ENCODE assay signal across 8 cellular contexts in the genomic region with DNA sequence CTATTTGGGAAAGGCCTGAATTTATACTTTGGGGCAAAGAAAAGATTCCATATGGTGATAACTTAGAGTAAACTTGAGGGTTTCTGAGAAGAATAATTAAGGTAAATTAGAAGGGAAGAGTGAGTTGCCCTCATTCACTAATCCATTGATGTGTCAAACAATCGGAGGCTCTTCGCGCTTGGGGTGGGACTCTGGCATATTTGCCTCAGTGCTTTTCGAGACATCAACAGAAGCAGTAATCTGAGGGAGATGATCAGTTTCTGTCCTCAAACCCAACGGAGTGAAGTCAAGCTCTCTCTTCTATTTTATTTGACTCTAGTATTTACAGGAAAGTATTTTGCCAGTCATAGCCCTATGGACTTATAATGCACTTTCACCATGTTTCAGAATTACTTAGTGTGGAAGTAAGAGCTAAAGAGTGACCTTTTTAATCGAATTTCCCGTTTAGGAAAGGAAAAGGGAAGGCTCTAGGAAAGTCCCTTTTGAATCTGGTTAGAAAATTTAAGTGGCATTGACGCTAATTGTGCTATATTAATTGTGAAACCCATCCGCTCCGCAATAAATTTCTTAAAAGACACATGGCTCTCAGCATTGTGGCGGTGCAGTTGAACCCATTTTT. TPM values are rescaled to one million over a fixed set of nuclear protein-coding genes. Genes with fewer than 3 reads are reported as not detected.
DNase-seq lines count a peak whose midpoint lies in the region; ATAC-seq lines count a peak whose summit lies in the region.

No MANE protein-coding gene starts in this region.

- no peaks in the 10 kb centered on the region for H3K27me3 Mint-ChIP-seq in CD4-positive, alpha-beta memory T cell
- H3K27me3 Mint-ChIP-seq in dendritic cell treated with granulocyte-macrophage colony-stimulating factor and Interleukin-4, amounts not matched to agents 40 ng/mL and 50 ng/mL, for 4 days = no peaks in the 10 kb centered on the region
- H3K27me3 Mint-ChIP-seq in naive B cell = no peaks in the 10 kb centered on the region

- H3K36me3 Mint-ChIP-seq in CD4-positive, alpha-beta memory T cell = peaks cover 4 to 23% of the 10 kb centered on the region in 2 donors
- H3K36me3 Mint-ChIP-seq in dendritic cell treated with granulocyte-macrophage colony-stimulating factor and Interleukin-4, amounts not matched to agents 40 ng/mL and 50 ng/mL, for 4 days (ENCODE audit: low read depth) = peaks cover 57% of the 10 kb centered on the region
- no peaks in the 10 kb centered on the region for H3K36me3 Mint-ChIP-seq in naive B cell

- intact Hi-C loops in CD4-positive, alpha-beta memory T cell (cut with micrococcal nuclease) = no loop called here
- intact Hi-C loops in dendritic cell treated with granulocyte-macrophage colony-stimulating factor and Interleukin-4, amounts not matched to agents 40 ng/mL and 50 ng/mL, for 4 days (cut with micrococcal nuclease) = loop anchor here (2.0 kb wide), 2 partner anchors 32 to 44 kb away; no protein-coding TSS in a partner anchor

- H3K4me1 Mint-ChIP-seq in CD4-positive, alpha-beta memory T cell = peaks cover 16 to 50% (median 37%) of the 10 kb centered on the region in 4 donors
- peaks cover 42% of the 10 kb centered on the region for H3K4me1 Mint-ChIP-seq in dendritic cell treated with granulocyte-macrophage colony-stimulating factor and Interleukin-4, amounts not matched to agents 40 ng/mL and 50 ng/mL, for 4 days (ENCODE audit: low read depth)
- H3K4me1 Mint-ChIP-seq in naive B cell = peaks cover 24 to 52% (median 43%) of the 10 kb centered on the region in 3 donors

- POLR2A ChIA-PET in CD4-positive, alpha-beta memory T cell (lab: Charles Lee; ENCODE audit: partially characterized antibody) = interaction anchor here (0.8 to 2.7 kb wide), 12 partner anchors 8 to 363 kb away, joined by 3 to 34 read pairs (median 6); partner anchors contain the start of genes ASXL2, HADHA and KIF3C

- H3K27ac Mint-ChIP-seq in CD4-positive, alpha-beta memory T cell = peak overlapping the region; percentile 89 to 97 (median 96)
- peak overlapping the region; percentile 93 for H3K27ac Mint-ChIP-seq in dendritic cell treated with granulocyte-macrophage colony-stimulating factor and Interleukin-4, amounts not matched to agents 40 ng/mL and 50 ng/mL, for 4 days
- H3K27ac Mint-ChIP-seq in naive B cell = peak overlapping the region in 5 of 6 donors; percentile 70 to 98 (median 91)

- DNase-seq in CD4-positive, alpha-beta memory T cell = no peak
- DNase-seq in MG63 = no peak
- DNase-seq in naive B cell = no peak
- no peak for DNase-seq in AG20443 (ENCODE audit: low spot score)
- no peak for DNase-seq in GOT3 (lab: John Stamatoyannopoulos, UW)
- no peak for DNase-seq in SKM-1 (lab: John Stamatoyannopoulos, UW; ENCODE audit: unreplicated experiment)
- DNase-seq in NCI-H1048 (lab: John Stamatoyannopoulos, UW) = no peak

- peak overlapping the region; percentile 94 to 99 (median 97) for H3K4me3 Mint-ChIP-seq in CD4-positive, alpha-beta memory T cell
- H3K4me3 Mint-ChIP-seq in dendritic cell treated with granulocyte-macrophage colony-stimulating factor and Interleukin-4, amounts not matched to agents 40 ng/mL and 50 ng/mL, for 4 days = peak overlapping the region; percentile 93
- peak overlapping the region; percentile 80 to 100 (median 96) for H3K4me3 Mint-ChIP-seq in naive B cell

- no peaks in the 10 kb centered on the region for H3K9me3 Mint-ChIP-seq in CD4-positive, alpha-beta memory T cell
- no peaks in the 10 kb centered on the region for H3K9me3 Mint-ChIP-seq in dendritic cell treated with granulocyte-macrophage colony-stimulating factor and Interleukin-4, amounts not matched to agents 40 ng/mL and 50 ng/mL, for 4 days
- no peaks in the 10 kb centered on the region for H3K9me3 Mint-ChIP-seq in naive B cell

- CTCF ChIA-PET in CD4-positive, alpha-beta memory T cell (lab: Charles Lee; ENCODE audit: partially characterized antibody) = interaction anchor here (0.7 to 2.1 kb wide), 4 partner anchors 9 to 149 kb away, joined by 3 to 6 read pairs (median 3); no protein-coding TSS in a partner anchor

- H3K4me1 ChIP-seq in CD4-positive, alpha-beta memory T cell (ENCODE audit: insufficient read depth, low read length) = peaks cover 50% of the 10 kb centered on the region

- ATAC-seq in naive B cell (ENCODE audit: low read depth in 2 of 2) = no peak

- no peaks in the 10 kb centered on the region for H3K9me3 ChIP-seq in CD4-positive, alpha-beta memory T cell (ENCODE audit: control insufficient read depth in 1 of 2, low read length in 2 of 2)
- H3K9me3 ChIP-seq in MG63 = no peaks in the 10 kb centered on the region

- H3K36me3 ChIP-seq in CD4-positive, alpha-beta memory T cell (ENCODE audit: insufficient read depth, low read length) = peaks cover 4% of the 10 kb centered on the region
- peaks cover 13% of the 10 kb centered on the region for H3K36me3 ChIP-seq in MG63

- H3K4me3 ChIP-seq in CD4-positive, alpha-beta memory T cell (ENCODE audit: low read length in 2 of 2) = peak overlapping the region; percentile 73 to 99
- H3K4me3 ChIP-seq in MG63 = peak overlapping the region; percentile 95

- no peaks in the 10 kb centered on the region for H3K27me3 ChIP-seq in CD4-positive, alpha-beta memory T cell (ENCODE audit: insufficient read depth, low read length)
- H3K27me3 ChIP-seq in MG63 = no peaks in the 10 kb centered on the region

- peak overlapping the region; percentile 86 for H3K27ac ChIP-seq in CD4-positive, alpha-beta memory T cell (ENCODE audit: low read depth, low read length)

RNA-seq across cellular contexts. Expression of gene RAB10, which starts 1.3 kb away (rescaled TPM):
- 10 to 100 TPM; 67.8 to 77.2 TPM for total RNA-seq in CD4-positive, alpha-beta memory T cell
- polyA plus RNA-seq in CD4-positive, alpha-beta memory T cell = 100 to 1,000 TPM; 106 to 108 TPM
- total RNA-seq in MG63 (2014; rRNA removed; shearing (Covaris generic); ENCODE audit: low replicate concordance) = 102 and 162 TPM in 2 replicates
- polyA plus RNA-seq in naive B cell (ENCODE audit: low read depth in 6 of 6) = 10 to 100 TPM; 71.1 to 98.1 (median 82.5) TPM

RNA-seq across cellular contexts. Expression of gene KIF3C, which starts 52.9 kb away (rescaled TPM):
- 1 to 10 TPM; 4.1 to 5.1 TPM for total RNA-seq in CD4-positive, alpha-beta memory T cell
- polyA plus RNA-seq in CD4-positive, alpha-beta memory T cell = 1 to 10 TPM in 1 of 2 donors, under 1 TPM in 1; 0.46 to 2.8 TPM
- total RNA-seq in MG63 (2014; rRNA removed; shearing (Covaris generic); ENCODE audit: low replicate concordance) = 3.2 and 9.5 TPM in 2 replicates
- polyA plus RNA-seq in naive B cell (ENCODE audit: low read depth in 6 of 6) = under 1 TPM; 0.16 to 0.71 (median 0.63) TPM
